Comparison of ENCODE assay signal across 15 cellular contexts in genomic region chr1:94905207-94905606, GRCh38. TPM values are rescaled to one million over a fixed set of nuclear protein-coding genes. Genes with fewer than 3 reads are reported as not detected.
DNase-seq lines count a peak whose midpoint lies in the region; ATAC-seq and TF ChIP-seq lines count a peak whose summit lies in the region.
"Had no signal": no experiment of that assay in that cellular context is flagged by ENCODE, and none has a peak within 500 bp of the region (broad histone marks: within the 10 kb centered on the region; RNA-seq: fewer than 3 reads in every experiment).

No MANE protein-coding gene starts in this region.

- WGBS in mesodermal cell (ENCODE audit: insufficient coverage in 2 of 2), 2 experiments = 95 to 96% methylated on average over 2 to 4 of the region's 4 CpGs

- no peaks in the 10 kb centered on the region for H3K9me2 ChIP-seq in GM23338 (ENCODE audit: insufficient read depth)

- intact Hi-C loops in uterus (cut with DNase I; ENCODE audit: low total_unique reads) = no loop called here

- H3K4me3 ChIP-seq in GM23338 (no peak overlapping the region), RWPE2 (ENCODE audit: severe bottlenecking) (no peak overlapping the region), mesodermal cell (ENCODE audit: extremely low read depth, insufficient read depth, low read length, poor library complexity, severe bottlenecking) (no peak overlapping the region), uterus (no peak overlapping the region)

- TF ChIP-seq CTCF in GM23338 (conservative IDR thresholded peaks at IDR 0.05; ENCODE audit: low read depth in 2 of 2) (no peak), RWPE2 (IDR thresholded peaks at IDR 0.05; ENCODE audit: poor library complexity, severe bottlenecking) (no peak), uterus (IDR thresholded peaks at IDR 0.05) (no peak), omental fat pad (IDR thresholded peaks at IDR 0.05) (no peak)

- DNase-seq in GM23338 (ENCODE audit: low spot score) (no peak), RWPE2 (ENCODE audit: low spot score) (no peak), uterus (no peak), omental fat pad (ENCODE audit: low spot score) (no peak)
- DNase-seq in activated CD4-positive, alpha-beta T cell treated with anti-CD3 and anti-CD28 coated beads for 1 hour = no peak
- DNase-seq: BE2C; CD8-positive, alpha-beta T cell; COR-L47; DND-41; GDM1; HCEC 1CT; HFFc6 had no signal

- no peak overlapping the region for H3K27ac Mint-ChIP-seq in GM23338
- H3K27ac Mint-ChIP-seq: CD8-positive, alpha-beta T cell; HFFc6 had no signal

- peaks cover 69% of the 10 kb centered on the region for H3K79me2 ChIP-seq in GM23338 (replicated peaks; ENCODE audit: insufficient read depth)

- no peaks in the 10 kb centered on the region for H3F3A ChIP-seq in GM23338 (replicated peaks; ENCODE audit: low read depth)

- no peak overlapping the region for H2AFZ ChIP-seq in GM23338

- H3K27ac ChIP-seq in GM23338 (ENCODE audit: low read depth) (peak overlapping the region; percentile 27; the same call in 1 of the 2 replicates), RWPE2 (ENCODE audit: poor library complexity, severe bottlenecking) (peak overlapping the region; percentile 64), mesodermal cell (ENCODE audit: low read depth, low read length, severe bottlenecking) (peak overlapping the region; percentile 13), uterus (peak overlapping the region; percentile 62 to 75)
- H3K27ac ChIP-seq: C4-2B had no signal

- H3K9me3 ChIP-seq in RWPE2 (ENCODE audit: severe bottlenecking) (no peaks in the 10 kb centered on the region), mesodermal cell (ENCODE audit: control insufficient read depth, low read length) (no peaks in the 10 kb centered on the region), uterus (no peaks in the 10 kb centered on the region)
- H3K9me3 ChIP-seq: BE2C had no signal

- H3K9me3 Mint-ChIP-seq in GM23338 = no peaks in the 10 kb centered on the region
- H3K9me3 Mint-ChIP-seq: CD8-positive, alpha-beta T cell; HFFc6 had no signal

- H3K36me3 ChIP-seq in GM23338 (ENCODE audit: insufficient read depth) (peaks cover 16% of the 10 kb centered on the region), RWPE2 (ENCODE audit: low read depth) (peaks cover 32% of the 10 kb centered on the region), mesodermal cell (ENCODE audit: control insufficient read depth, insufficient read depth, low read length) (peaks cover 78% of the 10 kb centered on the region), uterus (no peaks in the 10 kb centered on the region)

- H3K4me1 Mint-ChIP-seq in GM23338 = peaks cover 31% of the 10 kb centered on the region

- no peak overlapping the region for H3K4me3 Mint-ChIP-seq in GM23338
- H3K4me3 Mint-ChIP-seq: CD8-positive, alpha-beta T cell; HFFc6 had no signal

- H3K36me3 Mint-ChIP-seq in GM23338 (ENCODE audit: low read depth) = peaks cover 56% of the 10 kb centered on the region

- H3K4me2 ChIP-seq in GM23338 = no peak overlapping the region

- peaks cover 34% of the 10 kb centered on the region for H3K4me1 ChIP-seq in GM23338 (ENCODE audit: insufficient read depth)
- peaks cover 20% of the 10 kb centered on the region for H3K4me1 ChIP-seq in RWPE2 (ENCODE audit: insufficient read depth, poor library complexity, severe bottlenecking)
- H3K4me1 ChIP-seq in mesodermal cell (ENCODE audit: control insufficient read depth, insufficient read depth, low read length, poor library complexity, severe bottlenecking) = peaks cover 25% of the 10 kb centered on the region
- peaks cover 0 to 6% of the 10 kb centered on the region in 2 donors for H3K4me1 ChIP-seq in uterus
- H3K4me1 ChIP-seq: BE2C had no signal

- no peak for TF ChIP-seq POLR2A in uterus (IDR thresholded peaks at IDR 0.05)

- H3K27me3 Mint-ChIP-seq in GM23338 (ENCODE audit: insufficient read depth, low read depth, poor library complexity) = peaks cover 3% of the 10 kb centered on the region

- no peaks in the 10 kb centered on the region for H3K27me3 ChIP-seq in GM23338 (ENCODE audit: insufficient read depth)
- no peaks in the 10 kb centered on the region for H3K27me3 ChIP-seq in RWPE2 (ENCODE audit: insufficient read depth, poor library complexity, severe bottlenecking)
- no peaks in the 10 kb centered on the region for H3K27me3 ChIP-seq in uterus
- H3K27me3 ChIP-seq: BE2C had no signal

- no peak for ATAC-seq in GM23338
- ATAC-seq in RWPE2 (ENCODE audit: low read depth) = no peak
- ATAC-seq in GM18870 (IDR thresholded peaks at IDR 0.05; ENCODE audit: unreplicated experiment) = no peak
- no peak for ATAC-seq in omental fat pad (ENCODE audit: low FRiP score)
- ATAC-seq: CD8-positive, alpha-beta T cell had no signal

- peaks cover 82% of the 10 kb centered on the region for H4K20me1 ChIP-seq in GM23338 (replicated peaks; ENCODE audit: insufficient read depth)

TF ChIP-seq in GM23338, 12 proteins besides CTCF, POLR2A, EP300 and RAD21:
- TF ChIP-seq NANOG (IDR thresholded peaks at IDR 0.05; ENCODE audit: borderline replicate concordance) (no peak), EZH2 (IDR thresholded peaks at IDR 0.05; ENCODE audit: low read depth, unreplicated experiment) (no peak)

RNA-seq across cellular contexts. Expression of gene CNN3, which starts 21.7 kb away (rescaled TPM):
- total RNA-seq in GM23338 (2014; rRNA removed; shearing (Covaris generic)) = 220 and 247 TPM in 2 replicates
- 270 and 312 TPM in 2 replicates for polyA plus RNA-seq in GM23338 (2016; fragmentation: Nextera tagmentation; extraction: Ambion mirVana)
- polyA plus RNA-seq in mesodermal cell (2013, experiment 1 of 2) = 446 TPM
- 414 TPM for polyA plus RNA-seq in mesodermal cell (2013, experiment 2 of 2)
- total RNA-seq in uterus (100 to 1,000 TPM; 334 to 604 (median 452) TPM), omental fat pad (100 to 1,000 TPM; 148 to 216 (median 175) TPM)

Comparison
In these comparisons a context has a peak if more than half of its experiments do, and no peak if none do; other contexts are left out.
1. H3K27ac ChIP-seq: peak in every context shown above with its lines; median percentile 68 in uterus; 64 in RWPE2; 27 in GM23338; 13 in mesodermal cell.